ENCODE assay signal across 6 cellular contexts in the genomic region with DNA sequence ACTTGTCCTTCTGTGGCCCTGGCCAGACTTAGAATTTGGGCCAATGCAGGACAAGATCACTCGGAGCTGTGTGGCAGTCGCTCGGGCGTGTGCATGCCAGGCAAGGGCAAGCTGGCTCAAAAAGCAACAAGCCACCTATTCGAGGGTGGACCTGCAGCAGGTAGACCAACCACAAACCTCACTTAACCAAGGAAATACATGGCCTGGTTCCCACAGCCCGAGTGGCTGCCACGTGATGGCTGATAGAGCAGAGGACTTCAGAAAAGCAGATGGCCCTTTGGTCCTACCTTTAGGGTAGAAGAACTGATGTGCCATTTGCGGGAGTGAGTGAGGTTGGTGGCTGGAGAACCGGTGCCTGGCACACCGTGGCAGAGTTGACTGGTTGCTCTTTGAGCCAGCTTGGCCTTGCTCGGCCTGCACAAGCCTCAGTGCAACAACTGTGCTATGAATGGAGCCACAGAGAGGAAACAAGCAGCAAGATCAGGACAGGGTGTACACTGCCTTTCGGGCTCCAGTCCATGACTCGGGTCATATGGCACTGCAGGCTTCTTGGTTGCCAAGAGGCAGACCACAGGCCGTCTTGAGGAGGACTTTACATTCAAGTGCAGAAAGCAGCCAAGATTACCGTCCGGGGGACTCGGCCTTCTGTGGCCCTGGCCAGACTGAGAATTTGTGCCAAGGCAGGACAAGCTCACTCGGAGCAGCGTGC. TPM values are rescaled to one million over a fixed set of nuclear protein-coding genes. Genes with fewer than 3 reads are reported as not detected.
"Had no signal": no experiment of that assay in that cellular context is flagged by ENCODE, and none has a peak within 500 bp of the region (broad histone marks: within the 10 kb centered on the region; RNA-seq: fewer than 3 reads in every experiment).

No MANE protein-coding gene starts in this region.

RNA-seq across cellular contexts. Expression of gene POTEH, which starts 39.5 kb away (rescaled TPM):
- total RNA-seq: HepG2, IMR-90, M059J, PC-3, Right ventricle myocardium inferior, SJCRH30 had no signal
- polyA plus RNA-seq: HepG2, IMR-90 had no signal
